ENCODE assay signal across 1 cellular context in the genomic region with DNA sequence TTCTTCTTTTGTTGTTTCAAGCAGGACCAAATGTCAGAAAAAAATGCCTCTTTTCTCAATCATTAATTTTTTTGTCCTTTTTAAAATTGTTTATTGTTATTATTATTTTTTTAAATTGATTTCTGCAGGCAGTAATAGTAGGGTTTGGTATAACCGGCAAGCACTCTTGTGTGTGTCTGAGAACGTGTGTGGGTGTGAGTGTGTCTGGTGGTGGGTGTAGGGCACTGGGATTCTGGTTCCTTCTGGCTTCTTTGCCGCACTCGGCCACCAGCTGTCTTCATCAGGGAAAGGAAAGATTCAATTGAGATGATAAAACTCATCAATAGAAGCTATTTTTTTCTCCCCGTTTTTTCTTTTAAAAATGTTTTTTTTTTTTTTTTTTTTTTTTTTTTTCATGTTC.
A peak's percentile ranks its signal among the peaks of the same experiment; 100 is the strongest.
TF ChIP-seq lines count a peak whose summit lies in the region.

No MANE protein-coding gene starts in this region.

TF ChIP-seq in K562, 482 proteins besides CTCF, POLR2A, EP300 and RAD21:
- peak; percentile 7; the same call in 1 of the 2 replicates for TF ChIP-seq ZNF384 (IDR thresholded peaks at IDR 0.05; ENCODE audit: low read depth, low read length)
- no peak for TF ChIP-seq ELF4 (CRISPR knock-in tag; IDR thresholded peaks at IDR 0.05)
